29 cellular contexts compared by ENCODE assay signal in the genomic region with DNA sequence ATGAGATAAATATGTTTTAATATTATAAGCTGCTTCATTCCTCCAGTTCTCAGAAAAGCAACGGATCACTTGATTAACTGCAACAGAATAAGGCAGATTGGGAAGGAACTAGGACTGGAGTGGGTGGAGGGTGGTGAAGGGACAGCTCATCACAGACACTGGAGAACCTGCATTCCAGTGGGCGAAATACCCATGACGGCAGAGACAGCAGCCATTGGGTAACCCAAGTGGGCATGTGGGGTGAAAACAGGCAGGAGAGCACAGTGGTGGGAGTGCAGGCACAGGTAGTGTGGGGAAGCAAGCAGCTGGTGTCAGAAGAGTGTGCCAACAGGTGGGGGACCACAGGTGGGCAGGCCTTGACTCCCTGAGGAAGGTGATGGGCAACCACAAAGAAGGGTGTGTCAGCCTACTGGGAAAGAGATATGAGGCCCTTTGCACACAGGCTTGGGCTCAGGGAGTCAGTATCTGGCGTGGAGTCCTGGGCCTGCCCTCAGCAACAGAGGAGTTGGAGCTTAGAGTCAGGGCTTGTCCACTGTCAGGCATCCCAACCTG. TPM values are rescaled to one million over a fixed set of nuclear protein-coding genes. Genes with fewer than 3 reads are reported as not detected.
"Had no signal": no experiment of that assay in that cellular context is flagged by ENCODE, and none has a peak within 500 bp of the region (broad histone marks: within the 10 kb centered on the region; RNA-seq: fewer than 3 reads in every experiment).

No MANE protein-coding gene starts in this region.

- H3K27me3 ChIP-seq: colonic mucosa, testis, upper lobe of left lung, vagina had no signal

- H3K9me3 Mint-ChIP-seq: dendritic cell treated with granulocyte-macrophage colony-stimulating factor and Interleukin-4, amounts not matched to agents 40 ng/mL and 50 ng/mL, for 4 days; endodermal cell; naive thymus-derived CD8-positive, alpha-beta T cell; nephron progenitor cell had no signal

- ATAC-seq: left ventricle myocardium superior; lower lobe of right lung; naive thymus-derived CD8-positive, alpha-beta T cell; right lobe of liver; stimulated activated naive CD8-positive, alpha-beta T cell treated with anti-CD3 and anti-CD28 coated beads, Interleukin-15, Interleukin-2, amounts not matched to agents 100 U/mL and 50 U/mL, for 24 hours had no signal

- H3K4me3 Mint-ChIP-seq: dendritic cell treated with granulocyte-macrophage colony-stimulating factor and Interleukin-4, amounts not matched to agents 40 ng/mL and 50 ng/mL, for 4 days; endodermal cell; naive thymus-derived CD8-positive, alpha-beta T cell; nephron progenitor cell had no signal

- H3K27me3 Mint-ChIP-seq: progenitor cell of endocrine pancreas had no signal

- H3K4me1 ChIP-seq: colonic mucosa, esophagus squamous epithelium, lower lobe of right lung, parathyroid adenoma, right lobe of liver, testis, tibial artery, upper lobe of left lung, vagina had no signal

- H3K4me1 Mint-ChIP-seq: endodermal cell; naive thymus-derived CD8-positive, alpha-beta T cell; nephron progenitor cell had no signal

- H3K27ac ChIP-seq: colonic mucosa, esophagus squamous epithelium, lower lobe of right lung, neutrophil, parathyroid adenoma, right lobe of liver, testis, tibial artery, upper lobe of left lung, vagina had no signal

- H3K9ac ChIP-seq: parathyroid adenoma had no signal

- DNase-seq: colonic mucosa; effector CD8-positive, alpha-beta T cell; endodermal cell; esophagus squamous epithelium; foreskin melanocyte; left ventricle myocardium superior; lower lobe of right lung; naive thymus-derived CD8-positive, alpha-beta T cell; nephron progenitor cell; right lobe of liver; stimulated activated CD4-positive, alpha-beta T cell treated with anti-CD3 and anti-CD28 coated beads, Interleukin-12 subunit alpha, Interleukin-12 subunit beta, amount 100 ng/mL, for 4 hours; stimulated activated CD4-positive, alpha-beta T cell treated with anti-CD3 and anti-CD28 coated beads, Interleukin-1b, Interleukin-23, amount 100 ng/mL, for 48 hours; stimulated activated CD4-positive, alpha-beta T cell treated with anti-CD3 and anti-CD28 coated beads, Interleukin-4, amount 100 ng/mL, for 1 hour; stimulated activated CD8-positive, alpha-beta memory T cell treated with anti-CD3 and anti-CD28 coated beads, Interleukin-4, amount 100 ng/mL, for 48 hours; stimulated activated naive CD8-positive, alpha-beta T cell treated with anti-CD3 and anti-CD28 coated beads, Interleukin-15, Interleukin-2, amounts not matched to agents 100 U/mL and 50 U/mL, for 24 hours; substantia nigra; testis; tibial artery; upper lobe of left lung had no signal

- H3K4me3 ChIP-seq: colonic mucosa, esophagus squamous epithelium, lower lobe of right lung, right lobe of liver, smooth muscle cell, testis, tibial artery, upper lobe of left lung, vagina had no signal

- H3K27ac Mint-ChIP-seq: dendritic cell treated with granulocyte-macrophage colony-stimulating factor and Interleukin-4, amounts not matched to agents 40 ng/mL and 50 ng/mL, for 4 days; endodermal cell; naive thymus-derived CD8-positive, alpha-beta T cell; nephron progenitor cell; progenitor cell of endocrine pancreas had no signal

- H3K9me3 ChIP-seq: colonic mucosa, esophagus squamous epithelium, lower lobe of right lung, neutrophil, right lobe of liver, testis, tibial artery, upper lobe of left lung, vagina had no signal

- H2AFZ ChIP-seq: parathyroid adenoma had no signal

- H3K4me2 ChIP-seq: smooth muscle cell had no signal

- H3K36me3 Mint-ChIP-seq: naive thymus-derived CD8-positive, alpha-beta T cell had no signal

- H3K79me2 ChIP-seq: parathyroid adenoma had no signal

- H3K36me3 ChIP-seq: colonic mucosa, esophagus squamous epithelium, lower lobe of right lung, neutrophil, right lobe of liver, tibial artery, upper lobe of left lung, vagina had no signal

RNA-seq across cellular contexts. Expression of gene DPYSL5, which starts 27.2 kb away (rescaled TPM):
- total RNA-seq: endothelial cell of umbilical vein; esophagus squamous epithelium; left ventricle myocardium superior; lower lobe of right lung; mesenteric fat pad; naive thymus-derived CD8-positive, alpha-beta T cell; omental fat pad; right lobe of liver; upper lobe of left lung had no signal
- polyA plus RNA-seq: endothelial cell of umbilical vein; keratinocyte; naive thymus-derived CD8-positive, alpha-beta T cell; smooth muscle cell had no signal
